Comparison of ENCODE assay signal across 8 cellular contexts in the genomic region with DNA sequence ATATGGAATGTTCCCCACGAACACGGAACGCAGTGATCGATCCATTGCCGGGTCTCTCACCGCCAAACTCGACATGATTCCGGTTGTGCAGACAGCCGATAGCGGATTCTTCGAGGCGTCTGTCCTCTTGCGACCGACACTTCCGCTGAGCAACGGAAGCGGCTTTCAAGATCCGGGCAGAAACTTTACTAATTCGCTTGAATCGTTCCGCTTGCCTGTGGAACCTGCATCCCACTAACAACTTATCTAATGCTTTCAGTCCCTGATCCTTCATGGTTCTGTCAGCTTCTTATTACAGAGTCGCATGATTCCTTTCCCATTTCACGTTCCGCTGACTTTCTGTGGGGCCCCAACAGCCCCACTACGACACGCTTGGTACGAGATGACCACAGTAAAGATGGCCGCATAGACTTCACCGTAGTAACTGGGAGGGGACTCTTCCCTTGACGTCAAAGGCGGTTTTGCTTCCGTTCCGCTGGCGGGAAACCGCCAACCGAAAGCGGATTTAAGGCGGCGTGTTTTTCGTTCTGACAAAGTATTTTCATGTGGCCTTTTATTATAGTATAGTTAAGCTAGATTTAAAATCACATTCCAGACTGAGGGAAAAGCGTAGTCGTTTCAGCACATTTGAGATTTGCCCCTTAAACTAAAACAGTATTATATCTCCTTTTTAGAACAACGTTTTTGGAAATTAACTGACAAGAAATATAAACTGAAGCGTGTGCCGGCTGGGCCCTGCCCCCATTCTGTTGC. TPM values are rescaled to one million over a fixed set of nuclear protein-coding genes. Genes with fewer than 3 reads are reported as not detected.
DNase-seq lines count a peak whose midpoint lies in the region; ATAC-seq and TF ChIP-seq lines count a peak whose summit lies in the region.

CSTF2T (minus strand) TSS at position 121 of the 753 bp plus-strand sequence; CDS start at position 75, 46 bp downstream.

- H3K36me3 ChIP-seq in Peyer's patch (no peaks in the 10 kb centered on the region), esophagus muscularis mucosa (peaks cover 0 to 12% (median 5%) of the 10 kb centered on the region in 4 donors), muscle layer of duodenum (ENCODE audit: control insufficient read depth in 1 of 2, insufficient read depth in 2 of 2, low read length in 2 of 2) (peaks cover 0 to 5% of the 10 kb centered on the region in 2 donors)

- H3K9me3 ChIP-seq in Peyer's patch (no peaks in the 10 kb centered on the region), esophagus muscularis mucosa (no peaks in the 10 kb centered on the region), muscle layer of duodenum (ENCODE audit: control insufficient read depth in 1 of 2, low read length in 2 of 2) (no peaks in the 10 kb centered on the region)

- peak in 1 of 6 experiments; percentile 7 for TF ChIP-seq CTCF in Peyer's patch (IDR thresholded peaks at IDR 0.05)
- no peak for TF ChIP-seq CTCF in esophagus muscularis mucosa (IDR thresholded peaks at IDR 0.05)

- H3K4me3 ChIP-seq in Peyer's patch (peak within 1 kb of the TSS; percentile 50 to 91 (median 80)), esophagus muscularis mucosa (peak within 1 kb of the TSS; percentile 73 to 85 (median 81)), muscle layer of duodenum (ENCODE audit: low read depth in 1 of 2, low read length in 2 of 2) (peak within 1 kb of the TSS; percentile 86 to 97)

- peak; percentile 94 for ATAC-seq in GM21723 (IDR thresholded peaks at IDR 0.05; ENCODE audit: unreplicated experiment)

- under 1% methylated on average over 45 of the region's 45 CpGs for WGBS in esophagus muscularis mucosa

- TF ChIP-seq POLR2A in Peyer's patch (IDR thresholded peaks at IDR 0.05) (peak; percentile 46 to 49), esophagus muscularis mucosa (IDR thresholded peaks at IDR 0.05; ENCODE audit: low read depth) (peak; percentile 54)

- intact Hi-C loops in esophagus muscularis mucosa (cut with DNase I): loop anchor here (10.0 kb wide), 1 partner anchor 635 kb away; no protein-coding TSS in a partner anchor

- H3K4me1 ChIP-seq in Peyer's patch (peaks cover 0 to 30% (median 11%) of the 10 kb centered on the region in 4 donors), esophagus muscularis mucosa (peaks cover 42 to 50% (median 43%) of the 10 kb centered on the region in 4 donors), muscle layer of duodenum (ENCODE audit: control insufficient read depth in 1 of 2, insufficient read depth in 2 of 2, low read length in 2 of 2) (peaks cover 14 to 25% of the 10 kb centered on the region in 2 donors)

- H3K27ac ChIP-seq in Peyer's patch (peak within 1 kb of the TSS; percentile 84 to 94 (median 87)), esophagus muscularis mucosa (replicated peaks in 1 of 4) (peak within 1 kb of the TSS; percentile 82 to 93 (median 88)), muscle layer of duodenum (ENCODE audit: low read length) (peak within 1 kb of the TSS; percentile 98)

- no peaks in the 10 kb centered on the region for H3K27me3 ChIP-seq in Peyer's patch
- no peaks in the 10 kb centered on the region for H3K27me3 ChIP-seq in esophagus muscularis mucosa
- no peaks in the 10 kb centered on the region for H3K27me3 ChIP-seq in muscle layer of duodenum (ENCODE audit: low read depth, low read length)

- DNase-seq in DMS53 (lab: John Stamatoyannopoulos, UW) (peak; percentile 98), KG1 (lab: John Stamatoyannopoulos, UW) (peak; percentile 99), Peyer's patch (peak; percentile 84 to 96 (median 87)), esophagus muscularis mucosa (ENCODE audit: extremely low spot score) (peak; percentile 96)
- peak; percentile 91 to 92 for DNase-seq in activated T-cell treated with anti-CD3 and anti-CD28 coated beads, Interleukin-2, amount 50 U/mL, for 48 hours
- peak; percentile 86 to 92 for DNase-seq in stimulated activated CD8-positive, alpha-beta memory T cell treated with anti-CD3 and anti-CD28 coated beads, Interleukin-7, amount 100 ng/mL, for 4 hours (ENCODE audit: low read depth in 2 of 2)

- peak; percentile 28 for TF ChIP-seq EP300 in esophagus muscularis mucosa (IDR thresholded peaks at IDR 0.05)

RNA-seq across cellular contexts. Expression of gene CSTF2T, which starts in this region (rescaled TPM):
- total RNA-seq in Peyer's patch (10 to 100 TPM; 11.9 to 17.3 (median 16.2) TPM), esophagus muscularis mucosa (10 to 100 TPM; 18.3 to 35.1 (median 25.5) TPM)

Comparison
In these comparisons a context has a peak if more than half of its experiments do, and no peak if none do; other contexts are left out.
1. Peak in every context shown above with its lines: DNase-seq, ATAC-seq, H3K4me3 ChIP-seq and H3K27ac ChIP-seq.